ENCODE assay signal across 8 cellular contexts in the genomic region with DNA sequence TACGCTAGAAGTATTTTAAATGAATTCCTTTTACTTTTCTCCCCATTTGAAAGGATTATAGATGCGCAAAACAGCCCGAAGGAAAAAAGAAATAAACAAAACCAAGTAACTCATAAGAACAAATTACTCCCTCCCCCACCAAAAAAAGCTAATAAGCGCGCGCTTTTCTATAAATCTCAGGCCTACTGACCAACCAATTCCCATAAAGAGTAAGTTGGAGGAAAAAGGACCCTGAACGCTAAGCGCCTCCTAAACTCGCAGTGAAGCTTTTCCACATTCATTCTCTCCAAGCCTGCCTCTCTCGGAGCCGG. TPM values are rescaled to one million over a fixed set of nuclear protein-coding genes. Genes with fewer than 3 reads are reported as not detected.
A peak's percentile ranks its signal among the peaks of the same experiment; 100 is the strongest.
DNase-seq lines count a peak whose midpoint lies in the region; ATAC-seq and TF ChIP-seq lines count a peak whose summit lies in the region.

No MANE protein-coding gene starts in this region.

- ATAC-seq in HG03095 (IDR thresholded peaks at IDR 0.05; ENCODE audit: unreplicated experiment): no peak

- no peak for TF ChIP-seq RAD21 in neural cell (conservative IDR thresholded peaks at IDR 0.05)

- no peak for TF ChIP-seq EP300 in neural cell (conservative IDR thresholded peaks at IDR 0.05; ENCODE audit: poor library complexity, severe bottlenecking)

- no peaks in the 10 kb centered on the region for H3K27me3 ChIP-seq in CD4-positive, alpha-beta memory T cell (ENCODE audit: insufficient read depth, low read length)
- H3K27me3 ChIP-seq in duodenal mucosa (ENCODE audit: control insufficient read depth in 1 of 2, insufficient read depth in 2 of 2, low read length in 2 of 2) (peaks cover 0 to 6% of the 10 kb centered on the region in 2 donors), neural cell (ENCODE audit: insufficient read depth, low read depth, low read length) (no peaks in the 10 kb centered on the region)

- H3K27ac Mint-ChIP-seq in CD4-positive, alpha-beta memory T cell: peak overlapping the region; percentile 85 to 98 (median 97)

- peak overlapping the region; percentile 62 to 93 for H3K4me3 ChIP-seq in CD4-positive, alpha-beta memory T cell (ENCODE audit: low read length in 2 of 2)
- H3K4me3 ChIP-seq in LNCaP clone FGC (ENCODE audit: low read depth, low read length): peak overlapping the region; percentile 99
- H3K4me3 ChIP-seq in duodenal mucosa (ENCODE audit: low read depth in 1 of 2, low read length in 2 of 2): peak overlapping the region; percentile 94 to 96
- H3K4me3 ChIP-seq in neural cell (ENCODE audit: low read length): peak overlapping the region; percentile 80

- no peaks in the 10 kb centered on the region for H3K36me3 ChIP-seq in CD4-positive, alpha-beta memory T cell (ENCODE audit: insufficient read depth, low read length)
- H3K36me3 ChIP-seq in duodenal mucosa (ENCODE audit: control insufficient read depth in 1 of 2, insufficient read depth in 2 of 2, low read length in 2 of 2) (no peaks in the 10 kb centered on the region), neural cell (ENCODE audit: insufficient read depth, low read length) (no peaks in the 10 kb centered on the region)

- peak overlapping the region; percentile 69 for H3K4me2 ChIP-seq in neural cell (ENCODE audit: low read length)

- H3K9ac ChIP-seq in duodenal mucosa (ENCODE audit: low read depth in 1 of 2, low read length in 2 of 2): peak overlapping the region; percentile 95 to 96
- peak overlapping the region; percentile 92 for H3K9ac ChIP-seq in neural cell (ENCODE audit: low read length)

- H3K27me3 Mint-ChIP-seq in CD4-positive, alpha-beta memory T cell: peaks cover 6 to 11% of the 10 kb centered on the region in 2 donors

- peak overlapping the region; percentile 92 for H2AFZ ChIP-seq in neural cell (ENCODE audit: low read depth, low read length)

- no peaks in the 10 kb centered on the region for H3K9me3 ChIP-seq in CD4-positive, alpha-beta memory T cell (ENCODE audit: control insufficient read depth in 1 of 2, low read length in 2 of 2)
- H3K9me3 ChIP-seq in duodenal mucosa (ENCODE audit: control insufficient read depth in 1 of 2, low read length in 2 of 2) (no peaks in the 10 kb centered on the region), neural cell (ENCODE audit: low read length) (no peaks in the 10 kb centered on the region)

- CTCF ChIA-PET in CD4-positive, alpha-beta memory T cell (lab: Charles Lee; ENCODE audit: partially characterized antibody): interaction anchor here (0.7 to 1.5 kb wide), 2 partner anchors 15 to 54 kb away, joined by 3 to 6 read pairs; no protein-coding TSS in a partner anchor

- intact Hi-C loops in CD4-positive, alpha-beta memory T cell (cut with micrococcal nuclease): loop anchor here (1.0 kb wide), 1 partner anchor 494 kb away; a partner anchor contains a TSS

- peaks cover 0 to 3% (median 0%) of the 10 kb centered on the region in 8 donors for H3K9me3 Mint-ChIP-seq in CD4-positive, alpha-beta memory T cell

- H4K20me1 ChIP-seq in neural cell (ENCODE audit: insufficient read depth): no peaks in the 10 kb centered on the region

- no peaks in the 10 kb centered on the region for H3F3A ChIP-seq in neural cell (ENCODE audit: insufficient read depth, low read length, poor library complexity, severe bottlenecking)

- no peak for TF ChIP-seq CTCF in LNCaP clone FGC (IDR thresholded peaks at IDR 0.05; ENCODE audit: control insufficient read depth, extremely low read depth, insufficient read depth)
- no peak for TF ChIP-seq CTCF in neural cell (IDR thresholded peaks at IDR 0.05; ENCODE audit: poor library complexity, severe bottlenecking)

- H3K79me2 ChIP-seq in neural cell (replicated peaks; ENCODE audit: insufficient read depth, low read length): peaks cover 44% of the 10 kb centered on the region

- peak overlapping the region; percentile 94 to 99 (median 96) for H3K4me3 Mint-ChIP-seq in CD4-positive, alpha-beta memory T cell

- H3K4me1 ChIP-seq in CD4-positive, alpha-beta memory T cell (ENCODE audit: insufficient read depth, low read length): peaks cover 23% of the 10 kb centered on the region
- peaks cover 0 to 8% of the 10 kb centered on the region in 2 donors for H3K4me1 ChIP-seq in duodenal mucosa (ENCODE audit: control insufficient read depth in 1 of 2, insufficient read depth in 2 of 2, low read length in 2 of 2)

- H3K4me1 Mint-ChIP-seq in CD4-positive, alpha-beta memory T cell: peaks cover 19 to 45% (median 27%) of the 10 kb centered on the region in 4 donors

- POLR2A ChIA-PET in CD4-positive, alpha-beta memory T cell (lab: Charles Lee; ENCODE audit: partially characterized antibody): interaction anchor here (1.1 to 1.8 kb wide), 4 partner anchors 13 to 498 kb away, joined by 4 to 12 read pairs (median 5); a partner anchor contains a TSS

- H3K9me2 ChIP-seq in neural cell (ENCODE audit: insufficient read depth, low read length): no peaks in the 10 kb centered on the region

- peak overlapping the region; percentile 77 for H3K27ac ChIP-seq in CD4-positive, alpha-beta memory T cell (ENCODE audit: low read depth, low read length)
- H3K27ac ChIP-seq in duodenal mucosa (ENCODE audit: low read depth, low read length) (peak overlapping the region; percentile 78), neural cell (ENCODE audit: low read length) (peak overlapping the region; percentile 90)

- DNase-seq in CD4-positive, alpha-beta memory T cell: no peak
- DNase-seq in LNCaP clone FGC (ENCODE audit: low read depth): no peak
- no peak for DNase-seq in HK-2 (ENCODE audit: unreplicated experiment)
- no peak for DNase-seq in NCI-H1417 (lab: John Stamatoyannopoulos, UW)
- DNase-seq in RPMI8226: no peak

- H3K36me3 Mint-ChIP-seq in CD4-positive, alpha-beta memory T cell: peaks cover 0 to 11% of the 10 kb centered on the region in 2 donors

TF ChIP-seq in neural cell, 6 proteins besides CTCF, POLR2A, EP300 and RAD21:
- TF ChIP-seq POLR2AphosphoS5 (IDR thresholded peaks at IDR 0.05) (no peak), SMC3 (conservative IDR thresholded peaks at IDR 0.05; ENCODE audit: poor library complexity) (no peak), EZH2 (IDR thresholded peaks at IDR 0.05; ENCODE audit: borderline replicate concordance, insufficient read depth, low read length, poor library complexity, severe bottlenecking) (no peak), MXI1 (conservative IDR thresholded peaks at IDR 0.05; ENCODE audit: poor library complexity, severe bottlenecking) (no peak), TAF1 (IDR thresholded peaks at IDR 0.05; ENCODE audit: low read depth) (no peak)
- TF ChIP-seq, protein P1, sequence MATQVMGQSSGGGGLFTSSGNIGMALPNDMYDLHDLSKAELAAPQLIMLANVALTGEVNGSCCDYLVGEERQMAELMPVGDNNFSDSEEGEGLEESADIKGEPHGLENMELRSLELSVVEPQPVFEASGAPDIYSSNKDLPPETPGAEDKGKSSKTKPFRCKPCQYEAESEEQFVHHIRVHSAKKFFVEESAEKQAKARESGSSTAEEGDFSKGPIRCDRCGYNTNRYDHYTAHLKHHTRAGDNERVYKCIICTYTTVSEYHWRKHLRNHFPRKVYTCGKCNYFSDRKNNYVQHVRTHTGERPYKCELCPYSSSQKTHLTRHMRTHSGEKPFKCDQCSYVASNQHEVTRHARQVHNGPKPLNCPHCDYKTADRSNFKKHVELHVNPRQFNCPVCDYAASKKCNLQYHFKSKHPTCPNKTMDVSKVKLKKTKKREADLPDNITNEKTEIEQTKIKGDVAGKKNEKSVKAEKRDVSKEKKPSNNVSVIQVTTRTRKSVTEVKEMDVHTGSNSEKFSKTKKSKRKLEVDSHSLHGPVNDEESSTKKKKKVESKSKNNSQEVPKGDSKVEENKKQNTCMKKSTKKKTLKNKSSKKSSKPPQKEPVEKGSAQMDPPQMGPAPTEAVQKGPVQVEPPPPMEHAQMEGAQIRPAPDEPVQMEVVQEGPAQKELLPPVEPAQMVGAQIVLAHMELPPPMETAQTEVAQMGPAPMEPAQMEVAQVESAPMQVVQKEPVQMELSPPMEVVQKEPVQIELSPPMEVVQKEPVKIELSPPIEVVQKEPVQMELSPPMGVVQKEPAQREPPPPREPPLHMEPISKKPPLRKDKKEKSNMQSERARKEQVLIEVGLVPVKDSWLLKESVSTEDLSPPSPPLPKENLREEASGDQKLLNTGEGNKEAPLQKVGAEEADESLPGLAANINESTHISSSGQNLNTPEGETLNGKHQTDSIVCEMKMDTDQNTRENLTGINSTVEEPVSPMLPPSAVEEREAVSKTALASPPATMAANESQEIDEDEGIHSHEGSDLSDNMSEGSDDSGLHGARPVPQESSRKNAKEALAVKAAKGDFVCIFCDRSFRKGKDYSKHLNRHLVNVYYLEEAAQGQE (IDR thresholded peaks at IDR 0.05; ENCODE audit: borderline replicate concordance): no peak

RNA-seq across cellular contexts. Expression of a gene that starts 0.6 kb away (rescaled TPM):
- 10 to 100 TPM; 16.7 to 25.6 TPM for total RNA-seq in CD4-positive, alpha-beta memory T cell
- polyA plus RNA-seq in CD4-positive, alpha-beta memory T cell: 10 to 100 TPM; 19.7 to 19.8 TPM
- 52.1 and 72.2 TPM in 2 replicates for polyA plus RNA-seq in neural cell
- polyA minus RNA-seq in neural cell: 48.0 and 51.2 TPM in 2 replicates
